11 cellular contexts compared by ENCODE assay signal in genomic region chr9:106868565-106868964, GRCh38. TPM values are rescaled to one million over a fixed set of nuclear protein-coding genes. Genes with fewer than 3 reads are reported as not detected.
DNase-seq lines count a peak whose midpoint lies in the region; ATAC-seq and TF ChIP-seq lines count a peak whose summit lies in the region.
"Had no signal": no experiment of that assay in that cellular context is flagged by ENCODE, and none has a peak within 500 bp of the region (broad histone marks: within the 10 kb centered on the region; RNA-seq: fewer than 3 reads in every experiment).

No MANE protein-coding gene starts in this region.

- intact Hi-C loops in left colon (cut with DNase I, micrococcal nuclease), result no loop called here
- intact Hi-C loops in naive thymus-derived CD4-positive, alpha-beta T cell (cut with micrococcal nuclease), result no loop called here

- H3K4me3 Mint-ChIP-seq in naive thymus-derived CD4-positive, alpha-beta T cell, result no peak overlapping the region

- H3K9me3 ChIP-seq in skeletal muscle satellite cell (replicated peaks; ENCODE audit: low read length), result no peaks in the 10 kb centered on the region
- no peaks in the 10 kb centered on the region for H3K9me3 ChIP-seq in naive thymus-derived CD4-positive, alpha-beta T cell (ENCODE audit: control insufficient read depth in 2 of 3, low read length in 3 of 3)

- H3K9ac ChIP-seq in skeletal muscle satellite cell (ENCODE audit: low read depth, low read length), result no peak overlapping the region

- no peaks in the 10 kb centered on the region for H3K36me3 ChIP-seq in skeletal muscle satellite cell (ENCODE audit: insufficient read depth, low read length)
- H3K36me3 ChIP-seq in naive thymus-derived CD4-positive, alpha-beta T cell (ENCODE audit: control insufficient read depth in 2 of 3, insufficient read depth in 3 of 3, low read length in 3 of 3), result no peaks in the 10 kb centered on the region

- no peaks in the 10 kb centered on the region for H3K27me3 ChIP-seq in skeletal muscle satellite cell (ENCODE audit: control insufficient read depth, insufficient read depth, low read length)
- no peaks in the 10 kb centered on the region for H3K27me3 ChIP-seq in naive thymus-derived CD4-positive, alpha-beta T cell (ENCODE audit: control insufficient read depth in 2 of 2, insufficient read depth in 2 of 2, low read length in 2 of 2)

- POLR2A ChIA-PET in naive thymus-derived CD4-positive, alpha-beta T cell (lab: Charles Lee), result no interaction called here

- peaks cover 0 to 14% (median 2%) of the 10 kb centered on the region in 11 donors for H3K9me3 Mint-ChIP-seq in naive thymus-derived CD4-positive, alpha-beta T cell

- H3K4me3 ChIP-seq in coronary artery (no peak overlapping the region), skeletal muscle satellite cell (ENCODE audit: low read length) (no peak overlapping the region)
- no peak overlapping the region for H3K4me3 ChIP-seq in naive thymus-derived CD4-positive, alpha-beta T cell (ENCODE audit: low read length)
- H3K4me3 ChIP-seq: K562 had no signal

- peaks cover 0 to 5% (median 0%) of the 10 kb centered on the region in 5 donors for H3K36me3 Mint-ChIP-seq in naive thymus-derived CD4-positive, alpha-beta T cell

- peaks cover 18 to 37% (median 33%) of the 10 kb centered on the region in 5 donors for H3K27me3 Mint-ChIP-seq in naive thymus-derived CD4-positive, alpha-beta T cell

- CTCF ChIA-PET in naive thymus-derived CD4-positive, alpha-beta T cell (lab: Charles Lee), result no interaction called here

- no peak for TF ChIP-seq CTCF in coronary artery (IDR thresholded peaks at IDR 0.05)

- H3K27ac Mint-ChIP-seq in naive thymus-derived CD4-positive, alpha-beta T cell, result no peak overlapping the region

- peaks cover 44% of the 10 kb centered on the region for H3K4me1 ChIP-seq in skeletal muscle satellite cell (ENCODE audit: control insufficient read depth, insufficient read depth, low read length)
- H3K4me1 ChIP-seq in naive thymus-derived CD4-positive, alpha-beta T cell (ENCODE audit: control insufficient read depth in 2 of 2, insufficient read depth in 2 of 2, low read length in 2 of 2), result no peaks in the 10 kb centered on the region

- peak; percentile 33 for DNase-seq in HCEC 1CT
- DNase-seq in coronary artery (ENCODE audit: low spot score), result peak; percentile 70
- no peak for DNase-seq in left colon
- no peak for DNase-seq in SW480 (ENCODE audit: low spot score)
- DNase-seq in SHP77 treated with DMSO at 0.1 percent for 48 hours (lab: John Stamatoyannopoulos, UW), result no peak
- no peak for DNase-seq in activated CD8-positive, alpha-beta memory T cell treated with anti-CD3 and anti-CD28 coated beads for 24 hours
- DNase-seq in naive thymus-derived CD4-positive, alpha-beta T cell, result no peak
- DNase-seq: activated T-cell treated with anti-CD3 and anti-CD28 coated beads, Interleukin-2, amount 50 U/mL, for 1 hour; small intestine had no signal

- peak overlapping the region; percentile 33 to 74 for H3K27ac ChIP-seq in coronary artery
- no peak overlapping the region for H3K27ac ChIP-seq in naive thymus-derived CD4-positive, alpha-beta T cell (ENCODE audit: low read depth, low read length)

- H3K4me1 Mint-ChIP-seq in naive thymus-derived CD4-positive, alpha-beta T cell, result peaks cover 5 to 13% (median 9%) of the 10 kb centered on the region in 7 donors

- peak overlapping the region; percentile 3 for H3K4me2 ChIP-seq in skeletal muscle satellite cell (ENCODE audit: low read length)

- peak; percentile 44 for ATAC-seq in left colon
- ATAC-seq in naive thymus-derived CD4-positive, alpha-beta T cell, result no peak
- ATAC-seq: K562 had no signal

RNA-seq across cellular contexts. Expression of gene ZNF462, which starts 5.6 kb away (rescaled TPM):
- 10 to 100 TPM; 33.4 to 41.6 TPM for total RNA-seq in left colon
- 12.2 and 13.4 TPM in 2 replicates for total RNA-seq in skeletal muscle satellite cell (2012; rRNA removed)
- 1 to 10 TPM in 2 of 5 experiments, under 1 TPM in 3; 0.11 to 3.2 (median 0.57) TPM for total RNA-seq in naive thymus-derived CD4-positive, alpha-beta T cell
- under 1 TPM in 1 of 2 donors, not detected in 1; 0.48 TPM for polyA plus RNA-seq in naive thymus-derived CD4-positive, alpha-beta T cell
- polyA plus RNA-seq: K562 had no signal

Comparison
In these comparisons a context has a peak if more than half of its experiments do, and no peak if none do; other contexts are left out.
1. DNase-seq: peak in HCEC 1CT (single experiment) and coronary artery (single experiment); none in left colon (0 of 2), SW480 (single experiment), SHP77 treated with DMSO at 0.1 percent for 48 hours (single experiment), activated CD8-positive, alpha-beta memory T cell treated with anti-CD3 and anti-CD28 coated beads for 24 hours (single experiment) and naive thymus-derived CD4-positive, alpha-beta T cell (0 of 9).
2. RNA of gene ZNF462, which starts 5.6 kb away (total RNA-seq): 33.4 to 41.6 TPM in left colon; 0.11 to 3.2 TPM in naive thymus-derived CD4-positive, alpha-beta T cell; every median in the first group is over 4 times any median in the second.